1 cellular context compared by ENCODE assay signal in the genomic region with DNA sequence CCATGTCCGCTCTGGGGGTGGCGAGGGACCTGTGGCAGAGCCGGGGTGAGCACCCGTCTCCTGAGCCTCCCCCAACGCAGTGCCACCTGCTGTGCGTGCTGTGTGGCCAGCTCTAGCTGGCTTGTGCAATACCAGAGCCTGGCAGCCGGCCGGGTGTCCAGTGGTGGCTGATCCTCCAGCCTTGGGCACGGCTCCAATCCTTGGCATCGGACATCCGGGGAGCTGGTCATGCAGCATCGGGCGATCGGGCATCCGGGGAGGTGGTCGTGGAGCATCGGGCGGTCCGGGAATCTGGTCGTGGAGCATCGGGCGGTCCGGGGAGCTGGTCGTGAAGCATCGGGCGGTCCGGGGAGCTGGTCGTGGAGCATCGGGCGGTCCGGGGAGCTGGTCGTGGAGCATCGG.
A peak's percentile ranks its signal among the peaks of the same experiment; 100 is the strongest.
TF ChIP-seq lines count a peak whose summit lies in the region.

No MANE protein-coding gene starts in this region.

TF ChIP-seq in liver, 16 proteins besides CTCF, POLR2A, EP300 and RAD21 (continued from another document):
- TF ChIP-seq EGR1 (IDR thresholded peaks at IDR 0.05; ENCODE audit: low read depth in 2 of 2) (no peak), SP1 (IDR thresholded peaks at IDR 0.05) (peak; percentile 9), RXRA (IDR thresholded peaks at IDR 0.05) (peak in 1 of 2 donors; percentile 9), HNF4A (conservative IDR thresholded peaks at IDR 0.05) (peak in 1 of 2 donors; percentile 10)
- TF ChIP-seq, protein P1, sequence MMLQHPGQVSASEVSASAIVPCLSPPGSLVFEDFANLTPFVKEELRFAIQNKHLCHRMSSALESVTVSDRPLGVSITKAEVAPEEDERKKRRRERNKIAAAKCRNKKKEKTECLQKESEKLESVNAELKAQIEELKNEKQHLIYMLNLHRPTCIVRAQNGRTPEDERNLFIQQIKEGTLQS (IDR thresholded peaks at IDR 0.05) = no peak
- TF ChIP-seq, protein P2, sequence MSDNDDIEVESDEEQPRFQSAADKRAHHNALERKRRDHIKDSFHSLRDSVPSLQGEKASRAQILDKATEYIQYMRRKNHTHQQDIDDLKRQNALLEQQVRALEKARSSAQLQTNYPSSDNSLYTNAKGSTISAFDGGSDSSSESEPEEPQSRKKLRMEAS (IDR thresholded peaks at IDR 0.05) = no peak
TF ChIP-seq in liver: peak in this region for 4.
